Comparison of ENCODE assay signal across 1 cellular context in genomic region chr6:106381871-106382270, GRCh38.
TF ChIP-seq lines count a peak whose summit lies in the region.

No MANE protein-coding gene starts in this region.

TF ChIP-seq in GM23338, 12 proteins besides CTCF, POLR2A, EP300 and RAD21 (continued from another document):
- no peak for TF ChIP-seq ZNF462 (CRISPR knock-in tag; IDR thresholded peaks at IDR 0.05)
- TF ChIP-seq EZH2phosphoT487 (IDR thresholded peaks at IDR 0.05; ENCODE audit: unreplicated experiment), result no peak
- TF ChIP-seq POLR2AphosphoS5 (IDR thresholded peaks at IDR 0.05; ENCODE audit: low read depth), result no peak
- TF ChIP-seq STAT1 (IDR thresholded peaks at IDR 0.05; ENCODE audit: unreplicated experiment), result no peak
- TF ChIP-seq ZNF114 (CRISPR knock-in tag; IDR thresholded peaks at IDR 0.05), result no peak
- TF ChIP-seq EZH2 (IDR thresholded peaks at IDR 0.05; ENCODE audit: low read depth, unreplicated experiment), result no peak
- TF ChIP-seq CREB1 (CRISPR knock-in tag; IDR thresholded peaks at IDR 0.05; ENCODE audit: low read depth), result no peak
